10 cellular contexts compared by ENCODE assay signal in genomic region chr2:161239416-161240109, GRCh38.
DNase-seq lines count a peak whose midpoint lies in the region; TF ChIP-seq lines count a peak whose summit lies in the region.
"Had no signal": no experiment of that assay in that cellular context is flagged by ENCODE, and none has a peak within 500 bp of the region (broad histone marks: within the 10 kb centered on the region; RNA-seq: fewer than 3 reads in every experiment).

No MANE protein-coding gene starts in this region.

- peaks cover 0 to 25% (median 10%) of the 10 kb centered on the region in 4 donors for H3K4me1 ChIP-seq in sigmoid colon

- TF ChIP-seq CTCF in sigmoid colon (IDR thresholded peaks at IDR 0.05), result no peak

- peaks cover 48% of the 10 kb centered on the region for H3K27me3 ChIP-seq in H7 (ENCODE audit: control insufficient read depth, insufficient read depth, low read length)
- peaks cover 0 to 3% (median 0%) of the 10 kb centered on the region in 3 donors for H3K27me3 ChIP-seq in sigmoid colon

- H3K4me1 Mint-ChIP-seq in activated CD4-positive, alpha-beta memory T cell treated with anti-CD3 and anti-CD28 coated beads, Interleukin-2, amount 10 ng/mL, durations not matched to agents 7 days and 5 days, result peaks cover 49% of the 10 kb centered on the region

- no peak overlapping the region for H3K27ac Mint-ChIP-seq in activated CD4-positive, alpha-beta memory T cell treated with anti-CD3 and anti-CD28 coated beads, Interleukin-2, amount 10 ng/mL, durations not matched to agents 7 days and 5 days

- H3K9me3 ChIP-seq in iPS-18c (ENCODE audit: control insufficient read depth, insufficient read depth, low read length), result no peaks in the 10 kb centered on the region
- no peaks in the 10 kb centered on the region for H3K9me3 ChIP-seq in sigmoid colon

- intact Hi-C loops in sigmoid colon (cut with DNase I), result no loop called here

- DNase-seq in H7, result peak; percentile 61
- no peak for DNase-seq in activated CD4-positive, alpha-beta memory T cell treated with anti-CD3 and anti-CD28 coated beads, Interleukin-2, amount 10 ng/mL, durations not matched to agents 7 days and 5 days
- DNase-seq in sigmoid colon, result no peak
- no peak for DNase-seq in HPDE6-E6E7 (ENCODE audit: extremely low spot score)
- DNase-seq in NCI-H526 (lab: John Stamatoyannopoulos, UW), result no peak
- DNase-seq in CD1c-positive myeloid dendritic cell (ENCODE audit: extremely low spot score), result no peak
- DNase-seq in hepatic stellate cell (ENCODE audit: low spot score), result no peak
- DNase-seq: RPMI8226; stimulated activated CD4-positive, alpha-beta T cell treated with anti-CD3 and anti-CD28 coated beads, Interleukin-4, amount 100 ng/mL, for 1 hour had no signal

- H3K4me3 ChIP-seq in H7 (ENCODE audit: insufficient read depth, low read depth, low read length) (peak overlapping the region; percentile 63), iPS-18c (ENCODE audit: insufficient read depth, low read depth, low read length) (peak overlapping the region; percentile 65), sigmoid colon (peak overlapping the region in 3 of 4 donors; percentile 54 to 67 (median 62))

- no peak for TF ChIP-seq POLR2A in sigmoid colon (IDR thresholded peaks at IDR 0.05)

- H3K36me3 Mint-ChIP-seq in activated CD4-positive, alpha-beta memory T cell treated with anti-CD3 and anti-CD28 coated beads, Interleukin-2, amount 10 ng/mL, durations not matched to agents 7 days and 5 days (ENCODE audit: low read depth), result peaks cover 21% of the 10 kb centered on the region

- POLR2A ChIA-PET in activated CD4-positive, alpha-beta memory T cell treated with anti-CD3 and anti-CD28 coated beads, Interleukin-2, amount 10 ng/mL, durations not matched to agents 7 days and 5 days (lab: Charles Lee), result interaction anchor here (1.3 to 2.3 kb wide), 3 partner anchors 10 to 68 kb away, joined by 3 to 9 read pairs (median 4); partner anchors contain the start of gene PSMD14

- no peak for TF ChIP-seq EP300 in sigmoid colon (IDR thresholded peaks at IDR 0.05)

- peak overlapping the region; percentile 16 for H3K4me3 Mint-ChIP-seq in activated CD4-positive, alpha-beta memory T cell treated with anti-CD3 and anti-CD28 coated beads, Interleukin-2, amount 10 ng/mL, durations not matched to agents 7 days and 5 days

- no peaks in the 10 kb centered on the region for H3K27me3 Mint-ChIP-seq in activated CD4-positive, alpha-beta memory T cell treated with anti-CD3 and anti-CD28 coated beads, Interleukin-2, amount 10 ng/mL, durations not matched to agents 7 days and 5 days

- H3K36me3 ChIP-seq in H7 (replicated peaks; ENCODE audit: control insufficient read depth, insufficient read depth, low read length) (no peaks in the 10 kb centered on the region), sigmoid colon (peaks cover 0 to 12% (median 0%) of the 10 kb centered on the region in 4 donors)

- 90 to 91% methylated on average over 36 of the region's 36 CpGs for WGBS in sigmoid colon, 2 donors

- CTCF ChIA-PET in activated CD4-positive, alpha-beta memory T cell treated with anti-CD3 and anti-CD28 coated beads, Interleukin-2, amount 10 ng/mL, durations not matched to agents 7 days and 5 days (lab: Charles Lee), result interaction anchor here (1.2 to 1.3 kb wide), 2 partner anchors 11 to 16 kb away, joined by 4 read pairs; no protein-coding TSS in a partner anchor

- H3K27ac ChIP-seq in sigmoid colon, result peak overlapping the region in 3 of 4 donors; percentile 70 to 72 (median 71)

- H3K9me3 Mint-ChIP-seq in activated CD4-positive, alpha-beta memory T cell treated with anti-CD3 and anti-CD28 coated beads, Interleukin-2, amount 10 ng/mL, durations not matched to agents 7 days and 5 days, result no peaks in the 10 kb centered on the region
